In the genomic region with DNA sequence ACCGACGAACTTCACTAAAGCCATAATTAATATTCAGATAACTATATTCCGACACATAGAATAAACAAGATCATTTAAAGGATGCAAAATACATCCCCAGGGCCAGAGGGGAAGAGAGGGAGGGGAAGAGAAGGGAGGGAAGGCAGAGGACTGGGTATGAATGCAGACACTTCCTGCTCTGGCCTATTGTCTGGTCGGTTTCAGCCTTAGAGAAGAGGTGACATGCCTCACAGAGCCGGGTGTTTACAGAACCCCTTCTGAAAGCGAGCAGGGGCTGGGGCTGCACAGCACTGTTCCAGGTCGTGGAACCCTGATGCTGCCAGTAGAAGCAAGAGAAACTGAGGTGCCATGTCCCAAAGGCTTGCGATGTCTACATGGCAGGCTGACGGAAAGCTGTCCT, we compare ENCODE assay signal across 21 cellular contexts. TPM values are rescaled to one million over a fixed set of nuclear protein-coding genes. Genes with fewer than 3 reads are reported as not detected.
DNase-seq lines count a peak whose midpoint lies in the region; ATAC-seq and TF ChIP-seq lines count a peak whose summit lies in the region.
"Had no signal": no experiment of that assay in that cellular context is flagged by ENCODE, and none has a peak within 500 bp of the region (broad histone marks: within the 10 kb centered on the region; RNA-seq: fewer than 3 reads in every experiment).

No MANE protein-coding gene starts in this region.

- no peak for TF ChIP-seq CTCF in brain (conservative IDR thresholded peaks at IDR 0.05)

- H3K36me3 Mint-ChIP-seq in brain = peaks cover 8% of the 10 kb centered on the region
- H3K36me3 Mint-ChIP-seq in activated naive CD4-positive, alpha-beta T cell treated with anti-CD3 and anti-CD28 coated beads for 36 hours (ENCODE audit: low read depth) = no peaks in the 10 kb centered on the region
- H3K36me3 Mint-ChIP-seq: CD14-positive monocyte had no signal

- DNase-seq in DMS153 treated with DMSO at 0.1 percent for 48 hours (lab: John Stamatoyannopoulos, UW; ENCODE audit: unreplicated experiment) (peak; percentile 34), NCI-H1417 treated with DMSO at 0.1 percent for 48 hours (lab: John Stamatoyannopoulos, UW) (peak; percentile 15), NCI-H187 treated with DMSO at 0.1 percent for 48 hours (lab: John Stamatoyannopoulos, UW) (no peak), putamen (ENCODE audit: low spot score) (no peak)
- DNase-seq in activated naive CD4-positive, alpha-beta T cell treated with anti-CD3 and anti-CD28 coated beads for 36 hours = no peak
- DNase-seq: ACHN, DND-41, NCI-H146, NCI-H2081, NCI-H345, OCI-M1, RPMI8226, SHP77 treated with DMSO at 0.1 percent for 48 hours, T1000 had no signal

- peak overlapping the region in 1 of 5 experiments; percentile 35 for H3K4me3 Mint-ChIP-seq in brain
- H3K4me3 Mint-ChIP-seq in activated naive CD4-positive, alpha-beta T cell treated with anti-CD3 and anti-CD28 coated beads for 36 hours = no peak overlapping the region
- H3K4me3 Mint-ChIP-seq: CD14-positive monocyte had no signal

- peaks cover 71% of the 10 kb centered on the region for H3K4me1 Mint-ChIP-seq in brain
- peaks cover 4% of the 10 kb centered on the region for H3K4me1 Mint-ChIP-seq in activated naive CD4-positive, alpha-beta T cell treated with anti-CD3 and anti-CD28 coated beads for 36 hours (ENCODE audit: low read depth)

- H3K27ac Mint-ChIP-seq in brain = peak overlapping the region in 3 of 5 experiments; percentile 54 to 94 (median 78)
- H3K27ac Mint-ChIP-seq in activated naive CD4-positive, alpha-beta T cell treated with anti-CD3 and anti-CD28 coated beads for 36 hours = no peak overlapping the region
- H3K27ac Mint-ChIP-seq: CD14-positive monocyte had no signal

- intact Hi-C loops in activated naive CD4-positive, alpha-beta T cell treated with anti-CD3 and anti-CD28 coated beads for 36 hours (cut with micrococcal nuclease) = loop anchor here (5.0 kb wide), 2 partner anchors 212 to 592 kb away; no protein-coding TSS in a partner anchor

- CTCF ChIA-PET in activated naive CD4-positive, alpha-beta T cell treated with anti-CD3 and anti-CD28 coated beads for 36 hours (lab: Charles Lee) = no interaction called here

- H3K27me3 Mint-ChIP-seq in brain = peaks cover 5% of the 10 kb centered on the region
- H3K27me3 Mint-ChIP-seq in activated naive CD4-positive, alpha-beta T cell treated with anti-CD3 and anti-CD28 coated beads for 36 hours (ENCODE audit: low read depth) = peaks cover 20% of the 10 kb centered on the region

- H3K9me3 Mint-ChIP-seq in brain = peaks cover 0 to 3% (median 0%) of the 10 kb centered on the region in 5 experiments
- H3K9me3 Mint-ChIP-seq in activated naive CD4-positive, alpha-beta T cell treated with anti-CD3 and anti-CD28 coated beads for 36 hours = no peaks in the 10 kb centered on the region

- ATAC-seq in GM21360 (IDR thresholded peaks at IDR 0.05; ENCODE audit: unreplicated experiment) = peak; percentile 50
- ATAC-seq in HG03460 (IDR thresholded peaks at IDR 0.05; ENCODE audit: unreplicated experiment) = no peak

RNA-seq across cellular contexts. Expression of a gene that starts 31.0 kb away (rescaled TPM):
- 74.4 TPM for polyA plus RNA-seq in brain (ENCODE audit: insufficient read depth, low read depth, low replicate concordance)
- not detected for total RNA-seq in activated naive CD4-positive, alpha-beta T cell treated with anti-CD3 and anti-CD28 coated beads for 36 hours
- total RNA-seq: H4; HT1080; T-helper 1 cell treated with Interleukin-12 subunit alpha and Interleukin-12 subunit beta and Interleukin-4 antibody, amounts not matched to agents 30 ng/mL and 1 ng/mL, for 36 hours had no signal
- polyA plus RNA-seq: CD14-positive monocyte had no signal

Comparison
In these comparisons a context has a peak if more than half of its experiments do, and no peak if none do; other contexts are left out.
1. DNase-seq: peak in DMS153 treated with DMSO at 0.1 percent for 48 hours (single experiment) and NCI-H1417 treated with DMSO at 0.1 percent for 48 hours (single experiment); none in activated naive CD4-positive, alpha-beta T cell treated with anti-CD3 and anti-CD28 coated beads for 36 hours (single experiment), NCI-H187 treated with DMSO at 0.1 percent for 48 hours (single experiment) and putamen (single experiment).